Comparison of ENCODE assay signal across 24 cellular contexts in genomic region chr10:126098216-126098561, GRCh38.
DNase-seq lines count a peak whose midpoint lies in the region; ATAC-seq, FAIRE-seq and TF ChIP-seq lines count a peak whose summit lies in the region.
"Had no signal": no experiment of that assay in that cellular context is flagged by ENCODE, and none has a peak within 500 bp of the region (broad histone marks: within the 10 kb centered on the region; RNA-seq: fewer than 3 reads in every experiment).

No MANE protein-coding gene starts in this region.

- WGBS in K562 (ENCODE audit: insufficient coverage, low coverage, missing lambda C conversion rate), result 0% methylated on average over 3 of the region's 3 CpGs

- TF ChIP-seq CTCF in K562 (IDR thresholded peaks at IDR 0.05 in 2 of 3, conservative IDR thresholded peaks at IDR 0.05 in 1 of 3; ENCODE audit: insufficient read depth in 2 of 3, low read depth in 1 of 3, low read length in 3 of 3) (no peak), osteocyte (IDR thresholded peaks at IDR 0.05) (no peak), left lung (IDR thresholded peaks at IDR 0.05) (no peak)

- no peak overlapping the region for H3K9ac ChIP-seq in K562 (ENCODE audit: insufficient read depth in 1 of 2, low read depth in 2 of 2, low read length in 2 of 2)
- H3K9ac ChIP-seq: BLaER1 had no signal

- no peaks in the 10 kb centered on the region for H3K27me3 Mint-ChIP-seq in osteocyte (ENCODE audit: unreplicated experiment)
- H3K27me3 Mint-ChIP-seq: CD4-positive, CD25-positive, alpha-beta regulatory T cell; CD8-positive, alpha-beta memory T cell had no signal

- no peaks in the 10 kb centered on the region for H3K9me1 ChIP-seq in K562 (ENCODE audit: control insufficient read depth, insufficient read depth, low read length)

- no peak for TF ChIP-seq POLR2A in K562 (conservative IDR thresholded peaks at IDR 0.05)

- BruUV-seq in K562 (replicated peaks; lab: Mats Ljungman, UMichigan), result no TSS peak

- intact Hi-C loops in K562 (cut with micrococcal nuclease), result no loop called here
- intact Hi-C loops in left lung (cut with DNase I), result no loop called here

- H3K9me3 ChIP-seq in K562 (replicated peaks; ENCODE audit: control insufficient read depth, insufficient read depth, low read depth, low read length) (no peaks in the 10 kb centered on the region), left lung (no peaks in the 10 kb centered on the region)
- H3K9me3 ChIP-seq: BE2C, BLaER1 had no signal

- H3K4me2 ChIP-seq in K562 (ENCODE audit: insufficient read depth, low read length), result no peak overlapping the region
- H3K4me2 ChIP-seq: BLaER1 had no signal

- H3K4me1 Mint-ChIP-seq in osteocyte (ENCODE audit: unreplicated experiment), result peaks cover 7% of the 10 kb centered on the region
- H3K4me1 Mint-ChIP-seq: CD4-positive, alpha-beta memory T cell; CD4-positive, CD25-positive, alpha-beta regulatory T cell; CD8-positive, alpha-beta memory T cell had no signal

- no peaks in the 10 kb centered on the region for H4K20me1 ChIP-seq in K562 (replicated peaks; ENCODE audit: control insufficient read depth, insufficient read depth, low read length)
- H4K20me1 ChIP-seq: BLaER1 had no signal

- peaks cover 3% of the 10 kb centered on the region for H3K36me3 Mint-ChIP-seq in osteocyte (ENCODE audit: unreplicated experiment)
- H3K36me3 Mint-ChIP-seq: CD14-positive monocyte; CD4-positive, alpha-beta memory T cell; CD4-positive, CD25-positive, alpha-beta regulatory T cell; CD8-positive, alpha-beta memory T cell had no signal

- H3K4me3 ChIP-seq in K562 (no peak overlapping the region), left lung (no peak overlapping the region)
- H3K4me3 ChIP-seq: BLaER1, GM12878 had no signal

- no peaks in the 10 kb centered on the region for H3K79me2 ChIP-seq in K562 (ENCODE audit: control insufficient read depth, insufficient read depth, low read length)

- H3K27me3 ChIP-seq in K562 (ENCODE audit: control insufficient read depth in 2 of 2, insufficient read depth in 2 of 2, low read length in 2 of 2), result peaks cover 2 to 7% of the 10 kb centered on the region in 2 experiments; a peak in 2 of 5 replicates
- H3K27me3 ChIP-seq in left lung, result no peaks in the 10 kb centered on the region
- H3K27me3 ChIP-seq: BE2C, BLaER1 had no signal

- no peak overlapping the region for H3K27ac Mint-ChIP-seq in osteocyte (ENCODE audit: unreplicated experiment)
- H3K27ac Mint-ChIP-seq: CD14-positive monocyte; CD4-positive, alpha-beta memory T cell; CD4-positive, CD25-positive, alpha-beta regulatory T cell; CD8-positive, alpha-beta memory T cell had no signal

- H3K27ac ChIP-seq in K562 (ENCODE audit: extremely low read depth, low read depth, low read length) (no peak overlapping the region), left lung (no peak overlapping the region)
- H3K27ac ChIP-seq: BLaER1 had no signal

- H3K9me3 Mint-ChIP-seq in osteocyte (ENCODE audit: unreplicated experiment), result no peaks in the 10 kb centered on the region
- H3K9me3 Mint-ChIP-seq: CD4-positive, alpha-beta memory T cell; CD4-positive, CD25-positive, alpha-beta regulatory T cell; CD8-positive, alpha-beta memory T cell had no signal

- no peak for TF ChIP-seq RAD21 in K562 (CRISPR knock-in tag; conservative IDR thresholded peaks at IDR 0.05 in 1 of 2, IDR thresholded peaks at IDR 0.05 in 1 of 2)

- no peaks in the 10 kb centered on the region for H3K4me1 ChIP-seq in K562 (replicated peaks in 1 of 2; ENCODE audit: control insufficient read depth in 2 of 2, insufficient read depth in 2 of 2, low read length in 2 of 2)
- peaks cover 0 to 4% of the 10 kb centered on the region in 2 donors for H3K4me1 ChIP-seq in left lung
- H3K4me1 ChIP-seq: BE2C had no signal

- in situ Hi-C loops in K562 (cut with MboI), result no loop called here

- peak; percentile 72 for DNase-seq in OCI-M1 (lab: John Stamatoyannopoulos, UW)
- no peak for DNase-seq in K562 (ENCODE audit: extremely low read depth in 1 of 4, low spot score in 3 of 4)
- peak; percentile 27 for DNase-seq in osteocyte (ENCODE audit: extremely low spot score, unreplicated experiment)
- no peak for DNase-seq in left lung
- DNase-seq: 8988T; ACHN; BE2C; C1 segment of cervical spinal cord; CD4-positive, alpha-beta memory T cell; CD8-positive, alpha-beta memory T cell; COR-L47; DMS 273 treated with DMSO at 0.1 percent for 48 hours; DMS153; DMS79; DND-41; GDM1 had no signal

- ATAC-seq in K562, result no peak
- ATAC-seq in GM18502 (IDR thresholded peaks at IDR 0.05; ENCODE audit: poor library complexity, unreplicated experiment), result no peak
- ATAC-seq in left lung, result no peak
- ATAC-seq: GM12878 had no signal

- TF ChIP-seq EP300 in K562 (IDR thresholded peaks at IDR 0.05; ENCODE audit: low read length), result no peak

- no peak overlapping the region for H3K4me3 Mint-ChIP-seq in osteocyte (ENCODE audit: unreplicated experiment)
- H3K4me3 Mint-ChIP-seq: CD14-positive monocyte; CD4-positive, alpha-beta memory T cell; CD4-positive, CD25-positive, alpha-beta regulatory T cell; CD8-positive, alpha-beta memory T cell had no signal

- no peak overlapping the region for H2AFZ ChIP-seq in K562 (ENCODE audit: low read depth, low read length)

- CTCF ChIA-PET in K562 (lab: Yijun Ruan, JAX; ENCODE audit: low intra/inter-chr PET ratio), result no interaction called here

- FAIRE-seq in K562 (lab: Jason Lieb, UNC), result no peak
- FAIRE-seq: A204.1, GM12878, GM12892, GM19239 had no signal

- no peaks in the 10 kb centered on the region for H3K36me3 ChIP-seq in K562 (ENCODE audit: control insufficient read depth, insufficient read depth, low read length)
- no peaks in the 10 kb centered on the region for H3K36me3 ChIP-seq in left lung
- H3K36me3 ChIP-seq: BE2C, BLaER1 had no signal

- POLR2A ChIA-PET in K562 (lab: Yijun Ruan, JAX), result no interaction called here

TF ChIP-seq in K562, 482 proteins besides CTCF, POLR2A, EP300 and RAD21 (continues in another document):
- TF ChIP-seq SAFB2 (IDR thresholded peaks at IDR 0.05; ENCODE audit: borderline replicate concordance, low read depth, low read length, severe bottlenecking) (no peak), BCLAF1 (IDR thresholded peaks at IDR 0.05; ENCODE audit: borderline replicate concordance in 1 of 2, control insufficient read depth in 1 of 2, low read depth in 2 of 2, low read length in 1 of 2) (no peak), SPI1 (IDR thresholded peaks at IDR 0.05; ENCODE audit: borderline replicate concordance, low read depth, low read length) (no peak), THAP7 (CRISPR knock-in tag; IDR thresholded peaks at IDR 0.05) (no peak), ZBED1 (IDR thresholded peaks at IDR 0.05) (no peak), MAX (CRISPR knock-in tag; IDR thresholded peaks at IDR 0.05) (no peak), GABPA (tag; conservative IDR thresholded peaks at IDR 0.05; ENCODE audit: low read depth) (peak; percentile 74), ZBTB11 (CRISPR knock-in tag; IDR thresholded peaks at IDR 0.05) (peak in 1 of 3 experiments; percentile 93; a peak in 2 of 6 replicates)

Comparison
In these comparisons a context has a peak if more than half of its experiments do, and no peak if none do; other contexts are left out.
1. DNase-seq: peak in OCI-M1 (single experiment) and osteocyte (single experiment); none in K562 (0 of 4) and left lung (0 of 2).